In genomic region chr15:51680316-51680715, GRCh38 we compare ENCODE assay signal across 16 cellular contexts. TPM values are rescaled to one million over a fixed set of nuclear protein-coding genes. Genes with fewer than 3 reads are reported as not detected.
DNase-seq lines count a peak whose midpoint lies in the region; ATAC-seq and TF ChIP-seq lines count a peak whose summit lies in the region.
"Had no signal": no experiment of that assay in that cellular context is flagged by ENCODE, and none has a peak within 500 bp of the region (broad histone marks: within the 10 kb centered on the region; RNA-seq: fewer than 3 reads in every experiment).

No MANE protein-coding gene starts in this region.

- no peak overlapping the region for H3K27ac ChIP-seq in GM23338 (ENCODE audit: low read depth)
- peak overlapping the region; percentile 74 for H3K27ac ChIP-seq in caudate nucleus (ENCODE audit: low read depth, low read length)
- H3K27ac ChIP-seq in iPS-18a (ENCODE audit: low read length): no peak overlapping the region
- H3K27ac ChIP-seq: SJSA1 had no signal

- TF ChIP-seq CTCF in GM23338 (conservative IDR thresholded peaks at IDR 0.05; ENCODE audit: low read depth in 2 of 2): no peak

- peaks cover 12% of the 10 kb centered on the region; the same call in 2 of the 3 replicates for H3K4me1 Mint-ChIP-seq in GM23338
- peaks cover 7% of the 10 kb centered on the region for H3K4me1 Mint-ChIP-seq in activated T-cell treated with anti-CD3 and anti-CD28 coated beads, Interleukin-2, amount 50 U/mL, for 72 hours (ENCODE audit: low read depth)

- no peaks in the 10 kb centered on the region for H3K9me2 ChIP-seq in GM23338 (ENCODE audit: insufficient read depth)

- no peak for ATAC-seq in GM23338
- ATAC-seq in activated T-cell treated with anti-CD3 and anti-CD28 coated beads, Interleukin-2, amount 50 U/mL, for 72 hours (replicated peaks in 1 of 2): no peak
- ATAC-seq: CD8-positive, alpha-beta T cell had no signal

- no peaks in the 10 kb centered on the region for H4K20me1 ChIP-seq in GM23338 (replicated peaks; ENCODE audit: insufficient read depth)

- H3K9me3 ChIP-seq in iPS-18a (ENCODE audit: control insufficient read depth, low read depth, low read length) (no peaks in the 10 kb centered on the region), neuron (ENCODE audit: low read length) (no peaks in the 10 kb centered on the region)
- H3K9me3 ChIP-seq: SJSA1 had no signal

- peaks cover 8% of the 10 kb centered on the region for H3K27me3 Mint-ChIP-seq in GM23338 (ENCODE audit: insufficient read depth, low read depth, poor library complexity)
- peaks cover 55% of the 10 kb centered on the region for H3K27me3 Mint-ChIP-seq in activated T-cell treated with anti-CD3 and anti-CD28 coated beads, Interleukin-2, amount 50 U/mL, for 72 hours (ENCODE audit: low read depth)

- peaks cover 7% of the 10 kb centered on the region; the same call in 1 of the 2 replicates for H3K79me2 ChIP-seq in GM23338 (replicated peaks; ENCODE audit: insufficient read depth)

- no peak for DNase-seq in GM23338 (ENCODE audit: low spot score)
- DNase-seq in caudate nucleus (lab: John Stamatoyannopoulos, UW): peak in 8 of 61 donors; percentile 2 to 35 (median 14)
- no peak for DNase-seq in EL
- DNase-seq in activated T-cell treated with anti-CD3 and anti-CD28 coated beads, Interleukin-2, amount 50 U/mL, for 72 hours: no peak
- no peak for DNase-seq in glomerular visceral epithelial cell (ENCODE audit: extremely low spot score)
- no peak for DNase-seq in RKO (ENCODE audit: low spot score)
- DNase-seq: CD8-positive, alpha-beta T cell; H7; NCI-H1930; NCI-H2171 treated with DMSO at 0.1 percent for 48 hours; NCI-H510A treated with DMSO at 0.1 percent for 48 hours; OCI-M1 had no signal

- H3K36me3 Mint-ChIP-seq in GM23338 (ENCODE audit: low read depth): peaks cover 13% of the 10 kb centered on the region
- peaks cover 0 to 2% of the 10 kb centered on the region in 2 donors for H3K36me3 Mint-ChIP-seq in activated T-cell treated with anti-CD3 and anti-CD28 coated beads, Interleukin-2, amount 50 U/mL, for 72 hours (ENCODE audit: insufficient read depth in 2 of 2)
- H3K36me3 Mint-ChIP-seq: CD8-positive, alpha-beta T cell had no signal

- H2AFZ ChIP-seq in GM23338 (peak overlapping the region; percentile 95), neuron (ENCODE audit: low read depth, low read length) (peak overlapping the region; percentile 73)

- no peaks in the 10 kb centered on the region for H3F3A ChIP-seq in GM23338 (replicated peaks; ENCODE audit: low read depth)

- H3K4me3 ChIP-seq in GM23338: peak overlapping the region; percentile 61
- H3K4me3 ChIP-seq in iPS-18a (ENCODE audit: low read length): peak overlapping the region; percentile 89
- no peak overlapping the region for H3K4me3 ChIP-seq in neuron (ENCODE audit: low read length)
- H3K4me3 ChIP-seq: SJSA1 had no signal

- peak overlapping the region; percentile 87 for H3K4me2 ChIP-seq in GM23338

- no peak overlapping the region for H3K27ac Mint-ChIP-seq in GM23338
- H3K27ac Mint-ChIP-seq in activated T-cell treated with anti-CD3 and anti-CD28 coated beads, Interleukin-2, amount 50 U/mL, for 72 hours: no peak overlapping the region
- H3K27ac Mint-ChIP-seq: CD8-positive, alpha-beta T cell had no signal

- peak overlapping the region; percentile 89 for H3K4me3 Mint-ChIP-seq in GM23338
- no peak overlapping the region for H3K4me3 Mint-ChIP-seq in activated T-cell treated with anti-CD3 and anti-CD28 coated beads, Interleukin-2, amount 50 U/mL, for 72 hours
- H3K4me3 Mint-ChIP-seq: CD8-positive, alpha-beta T cell had no signal

- peak overlapping the region; percentile 72 for H3K9ac ChIP-seq in iPS-18a (ENCODE audit: low read length)

- H3K36me3 ChIP-seq in GM23338 (ENCODE audit: insufficient read depth): no peaks in the 10 kb centered on the region
- peaks cover 4% of the 10 kb centered on the region for H3K36me3 ChIP-seq in iPS-18a (ENCODE audit: control insufficient read depth, low read depth, low read length)
- H3K36me3 ChIP-seq in neuron (ENCODE audit: insufficient read depth, low read length): no peaks in the 10 kb centered on the region
- H3K36me3 ChIP-seq: SJSA1 had no signal

- peaks cover 22% of the 10 kb centered on the region for H3K4me1 ChIP-seq in GM23338 (ENCODE audit: insufficient read depth)
- peaks cover 6% of the 10 kb centered on the region for H3K4me1 ChIP-seq in iPS-18a (ENCODE audit: control insufficient read depth, low read depth, low read length)
- peaks cover 14% of the 10 kb centered on the region for H3K4me1 ChIP-seq in neuron (ENCODE audit: insufficient read depth, low read length)
- H3K4me1 ChIP-seq: SJSA1 had no signal

- H3K27me3 ChIP-seq in GM23338 (ENCODE audit: insufficient read depth) (no peaks in the 10 kb centered on the region), iPS-18a (ENCODE audit: control insufficient read depth, insufficient read depth, low read length) (no peaks in the 10 kb centered on the region), neuron (ENCODE audit: insufficient read depth, low read length) (no peaks in the 10 kb centered on the region)

- H3K9me3 Mint-ChIP-seq in GM23338: no peaks in the 10 kb centered on the region
- H3K9me3 Mint-ChIP-seq in activated T-cell treated with anti-CD3 and anti-CD28 coated beads, Interleukin-2, amount 50 U/mL, for 72 hours: peaks cover 0 to 1% of the 10 kb centered on the region in 2 donors
- H3K9me3 Mint-ChIP-seq: CD8-positive, alpha-beta T cell had no signal

TF ChIP-seq in GM23338, 12 proteins besides CTCF, POLR2A, EP300 and RAD21:
- no peak for TF ChIP-seq STAT1 (IDR thresholded peaks at IDR 0.05; ENCODE audit: unreplicated experiment)
- no peak for TF ChIP-seq EZH2 (IDR thresholded peaks at IDR 0.05; ENCODE audit: low read depth, unreplicated experiment)
- no peak for TF ChIP-seq REST (IDR thresholded peaks at IDR 0.05; ENCODE audit: unreplicated experiment)

RNA-seq across cellular contexts. Expression of gene SCG3, which starts 1.0 kb away (rescaled TPM):
- 44.2 and 46.2 TPM in 2 replicates for total RNA-seq in GM23338 (2014; rRNA removed; shearing (Covaris generic))
- polyA plus RNA-seq in GM23338 (2016; fragmentation: Nextera tagmentation; extraction: Ambion mirVana): 83.9 and 99.5 TPM in 2 replicates
- not detected for total RNA-seq in activated T-cell treated with anti-CD3 and anti-CD28 coated beads, Interleukin-2, amount 50 U/mL, for 72 hours
- total RNA-seq: CD8-positive, alpha-beta T cell; SJSA1 had no signal
- polyA plus RNA-seq: BJ had no signal

RNA-seq across cellular contexts. Expression of gene LYSMD2, which starts 57.1 kb away (rescaled TPM):
- total RNA-seq in GM23338 (2014; rRNA removed; shearing (Covaris generic)): 5.4 and 7.2 TPM in 2 replicates
- 5.1 and 5.9 TPM in 2 replicates for polyA plus RNA-seq in GM23338 (2016; fragmentation: Nextera tagmentation; extraction: Ambion mirVana)
- 10 to 100 TPM; 22.8 to 23.1 TPM for total RNA-seq in activated T-cell treated with anti-CD3 and anti-CD28 coated beads, Interleukin-2, amount 50 U/mL, for 72 hours

RNA-seq across cellular contexts. Expression of gene DMXL2, which starts 57.7 kb away (rescaled TPM):
- 21.6 and 61.1 TPM in 2 replicates for total RNA-seq in GM23338 (2014; rRNA removed; shearing (Covaris generic))
- 5.2 and 6.1 TPM in 2 replicates for polyA plus RNA-seq in GM23338 (2016; fragmentation: Nextera tagmentation; extraction: Ambion mirVana)
- total RNA-seq in activated T-cell treated with anti-CD3 and anti-CD28 coated beads, Interleukin-2, amount 50 U/mL, for 72 hours: 10 to 100 TPM in 1 of 2 donors, 1 to 10 TPM in 1; 8.8 to 10.8 TPM

Comparison
In these comparisons a context has a peak if more than half of its experiments do, and no peak if none do; other contexts are left out.
1. RNA of gene SCG3, which starts 1.0 kb away (total RNA-seq): 44.2 to 46.2 TPM in GM23338; not detected in activated T-cell treated with anti-CD3 and anti-CD28 coated beads, Interleukin-2, amount 50 U/mL, for 72 hours; every median in the first group is over 10 times any median in the second.